In the genomic region with DNA sequence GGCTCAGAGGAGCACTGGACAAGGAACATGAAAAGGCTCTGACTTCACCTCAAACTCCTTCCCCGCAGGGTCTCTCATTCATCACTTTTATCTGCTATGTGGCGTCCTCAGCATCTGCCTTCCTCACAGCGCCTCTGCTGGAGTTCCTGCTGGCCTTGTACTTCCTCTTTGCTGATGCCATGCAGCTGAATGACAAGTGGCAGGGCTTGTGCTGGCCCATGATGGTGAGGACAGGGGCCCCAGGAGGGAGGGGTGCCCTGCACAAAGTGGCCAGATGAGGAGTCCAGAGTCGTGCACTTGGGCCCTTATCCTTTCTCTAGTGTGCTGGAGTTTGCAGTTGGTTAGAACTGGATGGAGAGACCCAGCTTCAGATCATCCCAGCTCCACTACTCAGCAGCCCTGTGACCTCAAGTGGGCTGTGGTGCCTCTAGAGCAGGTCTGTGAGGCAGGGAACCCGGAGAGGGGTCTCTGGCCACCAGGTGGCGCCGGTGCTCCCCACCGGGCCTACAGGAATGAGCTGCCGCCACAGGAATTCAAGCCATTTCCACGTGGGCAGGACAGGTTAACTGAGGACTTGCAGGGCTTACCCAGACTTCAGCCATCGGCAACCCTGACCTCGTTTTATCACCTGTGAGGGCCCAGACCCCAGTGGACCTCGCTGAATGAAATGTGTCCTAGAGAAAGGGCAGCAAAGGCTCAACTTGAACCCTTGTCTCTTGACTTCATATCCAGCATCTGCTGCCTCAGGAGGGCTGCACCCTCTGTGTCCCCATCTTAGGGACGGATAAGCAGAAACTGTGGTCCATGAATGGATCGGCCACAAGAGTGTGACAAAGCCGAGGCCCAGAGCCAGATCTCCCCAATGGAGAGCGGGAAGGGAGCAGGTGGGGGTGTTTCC, we compare ENCODE assay signal across 8 cellular contexts. TPM values are rescaled to one million over a fixed set of nuclear protein-coding genes. Genes with fewer than 3 reads are reported as not detected.
A peak's percentile ranks its signal among the peaks of the same experiment; 100 is the strongest.
DNase-seq lines count a peak whose midpoint lies in the region; ATAC-seq and TF ChIP-seq lines count a peak whose summit lies in the region.

No MANE protein-coding gene starts in this region.

- peak; percentile 85 for TF ChIP-seq CTCF in activated CD8-positive, alpha-beta T cell treated with anti-CD3 and anti-CD28 coated beads for 36 hours (IDR thresholded peaks at IDR 0.05)

- no peak overlapping the region for H3K4me3 Mint-ChIP-seq in activated CD8-positive, alpha-beta T cell treated with anti-CD3 and anti-CD28 coated beads for 36 hours

- intact Hi-C loops in activated CD8-positive, alpha-beta T cell treated with anti-CD3 and anti-CD28 coated beads for 36 hours (cut with micrococcal nuclease) = loop anchor here (5.0 kb wide), 2 partner anchors 46 to 201 kb away; no protein-coding TSS in a partner anchor

- POLR2A ChIA-PET in activated CD8-positive, alpha-beta T cell treated with anti-CD3 and anti-CD28 coated beads for 36 hours (lab: Charles Lee) = interaction anchor here (0.6 to 1.5 kb wide), 4 partner anchors 11 to 57 kb away, joined by 3 to 8 read pairs (median 3); a partner anchor contains a TSS

- H3K27ac Mint-ChIP-seq in activated CD8-positive, alpha-beta T cell treated with anti-CD3 and anti-CD28 coated beads for 36 hours = peak overlapping the region; percentile 71

- H3K4me1 Mint-ChIP-seq in activated CD8-positive, alpha-beta T cell treated with anti-CD3 and anti-CD28 coated beads for 36 hours (ENCODE audit: low read depth) = peaks cover 35% of the 10 kb centered on the region

- DNase-seq in GM04503 (ENCODE audit: low read depth) (peak; percentile 34), NCI-H82 (lab: John Stamatoyannopoulos, UW) (peak; percentile 86), medulla oblongata (ENCODE audit: extremely low spot score) (peak; percentile 82)
- peak; percentile 92 for DNase-seq in activated CD8-positive, alpha-beta T cell treated with anti-CD3 and anti-CD28 coated beads for 36 hours
- peak; percentile 74 for DNase-seq in effector CD8-positive, alpha-beta T cell (lab: John Stamatoyannopoulos, UW)
- peak; percentile 71 for DNase-seq in stimulated activated CD8-positive, alpha-beta memory T cell treated with anti-CD3 and anti-CD28 coated beads, Interleukin-15, amount 100 ng/mL, for 1 hour (ENCODE audit: low read depth)

- H3K36me3 Mint-ChIP-seq in activated CD8-positive, alpha-beta T cell treated with anti-CD3 and anti-CD28 coated beads for 36 hours (ENCODE audit: low read depth) = peaks cover 26% of the 10 kb centered on the region

- ATAC-seq in HG03159 (IDR thresholded peaks at IDR 0.05; ENCODE audit: unreplicated experiment) (peak; percentile 36), GM19395 (IDR thresholded peaks at IDR 0.05; ENCODE audit: unreplicated experiment) (no peak)
- peak; percentile 31 for ATAC-seq in activated CD8-positive, alpha-beta T cell treated with anti-CD3 and anti-CD28 coated beads for 36 hours

- CTCF ChIA-PET in activated CD8-positive, alpha-beta T cell treated with anti-CD3 and anti-CD28 coated beads for 36 hours (lab: Charles Lee) = interaction anchor here (0.6 to 4.5 kb wide), 51 partner anchors 10 to 260 kb away, joined by 3 to 38 read pairs (median 6); a partner anchor contains a TSS

- H3K9me3 Mint-ChIP-seq in activated CD8-positive, alpha-beta T cell treated with anti-CD3 and anti-CD28 coated beads for 36 hours = no peaks in the 10 kb centered on the region

- H3K27me3 Mint-ChIP-seq in activated CD8-positive, alpha-beta T cell treated with anti-CD3 and anti-CD28 coated beads for 36 hours = no peaks in the 10 kb centered on the region

RNA-seq across cellular contexts. Expression of a gene that starts 4.0 kb away (rescaled TPM):
- 10 to 100 TPM; 48.0 to 49.4 TPM for total RNA-seq in activated CD8-positive, alpha-beta T cell treated with anti-CD3 and anti-CD28 coated beads for 36 hours

RNA-seq across cellular contexts. Expression of a gene that starts 29.2 kb away (rescaled TPM):
- under 1 TPM in 1 of 2 experiments, not detected in 1; 0.29 TPM for total RNA-seq in activated CD8-positive, alpha-beta T cell treated with anti-CD3 and anti-CD28 coated beads for 36 hours

RNA-seq across cellular contexts. Expression of a gene that starts 42.3 kb away (rescaled TPM):
- total RNA-seq in activated CD8-positive, alpha-beta T cell treated with anti-CD3 and anti-CD28 coated beads for 36 hours = 1 to 10 TPM; 5.4 to 6.2 TPM

RNA-seq across cellular contexts. Expression of a gene that starts 56.1 kb away (rescaled TPM):
- total RNA-seq in activated CD8-positive, alpha-beta T cell treated with anti-CD3 and anti-CD28 coated beads for 36 hours = 10 to 100 TPM; 99.0 to 99.7 TPM

RNA-seq across cellular contexts. Expression of a gene that starts 58.6 kb away (rescaled TPM):
- 1 to 10 TPM; 3.2 to 4.4 TPM for total RNA-seq in activated CD8-positive, alpha-beta T cell treated with anti-CD3 and anti-CD28 coated beads for 36 hours

Comparison
In these comparisons a context has a peak if more than half of its experiments do, and no peak if none do; other contexts are left out.
1. DNase-seq: peak in every context shown above with its lines; median percentile 92 in activated CD8-positive, alpha-beta T cell treated with anti-CD3 and anti-CD28 coated beads for 36 hours; 86 in NCI-H82; 82 in medulla oblongata; 74 in effector CD8-positive, alpha-beta T cell; 71 in stimulated activated CD8-positive, alpha-beta memory T cell treated with anti-CD3 and anti-CD28 coated beads, Interleukin-15, amount 100 ng/mL, for 1 hour; 34 in GM04503.